20 cellular contexts compared by ENCODE assay signal in genomic region chr12:24889403-24889802, GRCh38. TPM values are rescaled to one million over a fixed set of nuclear protein-coding genes. Genes with fewer than 3 reads are reported as not detected.
DNase-seq lines count a peak whose midpoint lies in the region; ATAC-seq, FAIRE-seq and TF ChIP-seq lines count a peak whose summit lies in the region.
"Had no signal": no experiment of that assay in that cellular context is flagged by ENCODE, and none has a peak within 500 bp of the region (broad histone marks: within the 10 kb centered on the region; RNA-seq: fewer than 3 reads in every experiment).

No MANE protein-coding gene starts in this region.

- H3K18ac ChIP-seq in H9 (ENCODE audit: insufficient read length, low read depth, low read length) = no peak overlapping the region

- H3K9me3 Mint-ChIP-seq in H9 (no peaks in the 10 kb centered on the region), type B pancreatic cell (no peaks in the 10 kb centered on the region)
- H3K9me3 Mint-ChIP-seq: CD4-positive, alpha-beta T cell had no signal

- H2BK20ac ChIP-seq in H9 (ENCODE audit: low read depth, low read length, poor library complexity, severe bottlenecking) = no peak overlapping the region

- no TSS peak for BruUV-seq in K562 (replicated peaks; lab: Mats Ljungman, UMichigan)

- H3K14ac ChIP-seq in H9 (ENCODE audit: insufficient read depth, low read length) = no peak overlapping the region

- no peak overlapping the region for H2BK12ac ChIP-seq in H9 (ENCODE audit: insufficient read length, low read depth, low read length)

- DNase-seq in H9 = no peak
- DNase-seq in K562 (ENCODE audit: extremely low read depth in 1 of 4, low spot score in 3 of 4) = no peak
- no peak for DNase-seq in type B pancreatic cell (ENCODE audit: extremely low spot score, unreplicated experiment)
- DNase-seq in cerebellar cortex (ENCODE audit: low spot score) = no peak
- no peak for DNase-seq in Kasumi-1 (lab: John Stamatoyannopoulos, UW)
- DNase-seq in SW 1271 (lab: John Stamatoyannopoulos, UW) = no peak
- DNase-seq: CD4-positive, alpha-beta T cell; DMS153; GF-D8; GM23248; NCI-H1417; NCI-H187; NCI-H446 treated with DMSO at 0.1 percent for 48 hours had no signal

- no peak overlapping the region for H2BK120ac ChIP-seq in H9 (ENCODE audit: low read depth, low read length, poor library complexity, severe bottlenecking)

- in situ Hi-C loops in K562 (cut with MboI) = no loop called here

- H3K9ac ChIP-seq in H9 (ENCODE audit: extremely low read depth, insufficient read length, low read length) = no peak overlapping the region
- no peak overlapping the region for H3K9ac ChIP-seq in K562 (ENCODE audit: insufficient read depth in 1 of 2, low read depth in 2 of 2, low read length in 2 of 2)
- H3K9ac ChIP-seq: GM23248, KMS-11 had no signal

- H3K23ac ChIP-seq in H9 (ENCODE audit: insufficient read length, low read depth, low read length) = no peak overlapping the region

- no peak for TF ChIP-seq POLR2A in K562 (conservative IDR thresholded peaks at IDR 0.05)

- POLR2A ChIA-PET in K562 (lab: Yijun Ruan, JAX) = interaction anchor here (1.2 kb wide), 1 partner anchor 12 kb away, joined by 3 read pairs; no protein-coding TSS in a partner anchor

- CTCF ChIA-PET in K562 (lab: Yijun Ruan, JAX; ENCODE audit: low intra/inter-chr PET ratio) = interaction anchor here (0.7 kb wide), 1 partner anchor 1128 kb away, joined by 3 read pairs; no protein-coding TSS in a partner anchor

- TF ChIP-seq RAD21 in K562 (CRISPR knock-in tag; conservative IDR thresholded peaks at IDR 0.05 in 1 of 2, IDR thresholded peaks at IDR 0.05 in 1 of 2) = no peak

- no peak for TF ChIP-seq EP300 in K562 (IDR thresholded peaks at IDR 0.05; ENCODE audit: low read length)

- H3K4me2 ChIP-seq in H9 (ENCODE audit: insufficient read depth, insufficient read length, low read length) (no peak overlapping the region), K562 (ENCODE audit: insufficient read depth, low read length) (no peak overlapping the region)
- H3K4me2 ChIP-seq: A549, KMS-11 had no signal

- H2BK5ac ChIP-seq in H9 (ENCODE audit: insufficient read length, low read length) = no peak overlapping the region

- H2AK5ac ChIP-seq in H9 (ENCODE audit: insufficient read length, low read length) = no peak overlapping the region

- H3K79me1 ChIP-seq in H9 (ENCODE audit: insufficient read depth, low read depth, low read length, poor library complexity, severe bottlenecking) = peaks cover 9% of the 10 kb centered on the region

- no peak overlapping the region for H3K4me3 ChIP-seq in K562
- H3K4me3 ChIP-seq: A549, GM23248, SJSA1 had no signal

- no peaks in the 10 kb centered on the region for H3K23me2 ChIP-seq in H9 (ENCODE audit: insufficient read length, low read depth, low read length, poor library complexity, severe bottlenecking)

- peaks cover 19 to 23% of the 10 kb centered on the region in 2 experiments for H3K4me1 Mint-ChIP-seq in H9
- H3K4me1 Mint-ChIP-seq in type B pancreatic cell (ENCODE audit: unreplicated experiment) = no peaks in the 10 kb centered on the region

- H3K27ac Mint-ChIP-seq in H9 (peak overlapping the region in 2 of 3 experiments; percentile 32 to 49; a peak in 2 of 7 replicates), type B pancreatic cell (peak overlapping the region; percentile 95)
- H3K27ac Mint-ChIP-seq: CD4-positive, alpha-beta T cell had no signal

- H3K56ac ChIP-seq in H9 (ENCODE audit: insufficient read length, low read depth, low read length) = no peak overlapping the region

- H3K4ac ChIP-seq in H9 (ENCODE audit: low read depth, low read length) = no peak overlapping the region

- FAIRE-seq in K562 (lab: Jason Lieb, UNC) = no peak
- FAIRE-seq: A549, HepG2 had no signal

- intact Hi-C loops in K562 (cut with micrococcal nuclease) = no loop called here

- H4K20me1 ChIP-seq in H9 (ENCODE audit: control insufficient read depth, insufficient read depth, insufficient read length) (no peaks in the 10 kb centered on the region), K562 (replicated peaks; ENCODE audit: control insufficient read depth, insufficient read depth, low read length) (no peaks in the 10 kb centered on the region)

- no peak overlapping the region for H4K91ac ChIP-seq in H9 (ENCODE audit: insufficient read length, low read depth, low read length)

- no CpG with 5 or more reads among the region's 3 CpGs for WGBS in H9 (ENCODE audit: extremely low coverage, insufficient read length, low lambda C conversion rate)
- WGBS in K562 (ENCODE audit: insufficient coverage, low coverage, missing lambda C conversion rate) = 94% methylated on average over 3 of the region's 3 CpGs

- no peaks in the 10 kb centered on the region for H3K9me1 ChIP-seq in K562 (ENCODE audit: control insufficient read depth, insufficient read depth, low read length)

- H3K4me3 Mint-ChIP-seq in H9 (no peak overlapping the region), type B pancreatic cell (peak overlapping the region; percentile 71)
- H3K4me3 Mint-ChIP-seq: CD4-positive, alpha-beta T cell had no signal

- H3K27me3 ChIP-seq in H9 (ENCODE audit: insufficient read depth, low read length) = no peaks in the 10 kb centered on the region
- H3K27me3 ChIP-seq in K562 (ENCODE audit: control insufficient read depth in 2 of 2, insufficient read depth in 2 of 2, low read length in 2 of 2) = no peaks in the 10 kb centered on the region
- H3K27me3 ChIP-seq: SJSA1 had no signal

- H4K8ac ChIP-seq in H9 (replicated peaks; ENCODE audit: insufficient read length, low read depth, low read length) = no peak overlapping the region

- ATAC-seq in K562 (no peak; the same call in 2 of the 3 replicates), esophagus mucosa (peak; percentile 89)
- ATAC-seq: A549, HCT116, HepG2, Panc1 had no signal

- TF ChIP-seq CTCF in H9 (conservative IDR thresholded peaks at IDR 0.05) = no peak
- TF ChIP-seq CTCF in K562 (IDR thresholded peaks at IDR 0.05 in 2 of 3, conservative IDR thresholded peaks at IDR 0.05 in 1 of 3; ENCODE audit: insufficient read depth in 2 of 3, low read depth in 1 of 3, low read length in 3 of 3) = no peak
- TF ChIP-seq CTCF in type B pancreatic cell (conservative IDR thresholded peaks at IDR 0.05) = no peak

- peaks cover 3% of the 10 kb centered on the region; the same call in 1 of the 2 replicates for H3K79me2 ChIP-seq in H9 (ENCODE audit: insufficient read depth, low read length)
- peaks cover 35% of the 10 kb centered on the region for H3K79me2 ChIP-seq in K562 (ENCODE audit: control insufficient read depth, insufficient read depth, low read length)

- H3T11ph ChIP-seq in H9 (ENCODE audit: low read length) = no peak overlapping the region

- H2AFZ ChIP-seq in H9 (ENCODE audit: low read length) (no peak overlapping the region), K562 (ENCODE audit: low read depth, low read length) (no peak overlapping the region)
- H2AFZ ChIP-seq: GM23248 had no signal

- H3K27ac ChIP-seq in H9 (ENCODE audit: insufficient read length, low read depth, low read length) (no peak overlapping the region), K562 (ENCODE audit: extremely low read depth, low read depth, low read length) (peak overlapping the region; percentile 45; the same call in 2 of the 3 replicates)
- H3K27ac ChIP-seq: A549, GM23248, KMS-11, SJSA1 had no signal

- H3K4me1 ChIP-seq in H9 (ENCODE audit: insufficient read depth, low read length) (no peaks in the 10 kb centered on the region), K562 (replicated peaks in 1 of 2; ENCODE audit: control insufficient read depth in 2 of 2, insufficient read depth in 2 of 2, low read length in 2 of 2) (no peaks in the 10 kb centered on the region; a peak in 2 of 5 replicates)
- H3K4me1 ChIP-seq: A549, SJSA1 had no signal

- peaks cover 47% of the 10 kb centered on the region for H3K36me3 ChIP-seq in K562 (ENCODE audit: control insufficient read depth, insufficient read depth, low read length)

- H2BK15ac ChIP-seq in H9 (ENCODE audit: low read depth, low read length) = no peak overlapping the region

- H3K9me3 ChIP-seq in H9 (ENCODE audit: control insufficient read depth, low read depth, low read length) = no peaks in the 10 kb centered on the region
- no peaks in the 10 kb centered on the region for H3K9me3 ChIP-seq in K562 (replicated peaks; ENCODE audit: control insufficient read depth, insufficient read depth, low read depth, low read length)
- H3K9me3 ChIP-seq: A549, SJSA1 had no signal

- no peaks in the 10 kb centered on the region for H3K27me3 Mint-ChIP-seq in H9 (ENCODE audit: low read depth)
- H3K27me3 Mint-ChIP-seq in type B pancreatic cell = no peaks in the 10 kb centered on the region
- H3K27me3 Mint-ChIP-seq: CD4-positive, alpha-beta T cell had no signal

- H3K36me3 Mint-ChIP-seq in H9 (ENCODE audit: insufficient read depth in 1 of 3, low read depth in 3 of 3) (peaks cover 19 to 65% (median 35%) of the 10 kb centered on the region in 3 experiments; a peak in 6 of 7 replicates), type B pancreatic cell (peaks cover 43% of the 10 kb centered on the region)

- no peak overlapping the region for H4K5ac ChIP-seq in H9 (ENCODE audit: insufficient read length, low read depth, low read length)

RNA-seq across cellular contexts. Expression of gene BCAT1, which starts 59.5 kb away (rescaled TPM):
- total RNA-seq in H9 (2021) = 224 and 244 TPM in 2 replicates
- 53.5 and 124 TPM in 2 replicates for total RNA-seq in K562 (2011; cell fraction: chromatin; rRNA removed; ENCODE audit: low replicate concordance)
- 33.0 and 49.7 TPM in 2 replicates for total RNA-seq in K562 (2011; cell fraction: nucleolus; rRNA removed)
- 127 and 193 TPM in 2 replicates for total RNA-seq in K562 (2011; cell fraction: nucleoplasm; rRNA removed)
- total RNA-seq in K562 (2014; rRNA removed) = 79.4 and 81.9 TPM in 2 replicates
- 130 and 155 TPM in 2 replicates for total RNA-seq in K562 (2014; rRNA removed; fragmentation: Illumina TruSeq; extraction: Trizol)
- total RNA-seq in K562 (2015; rRNA removed; fragmentation: Illumina TruSeq; extraction: Trizol) = 64.9 and 68.6 TPM in 2 replicates
- total RNA-seq in K562 (2021) = 154 and 157 TPM in 2 replicates
- 58.8 and 59.1 TPM in 2 replicates for polyA plus RNA-seq in K562 (2011; rRNA removed)
- polyA plus RNA-seq in K562 (2011; cell fraction: cytosol; rRNA removed) = 28.1 and 58.5 TPM in 2 replicates
- 33.1 and 43.9 TPM in 2 replicates for polyA plus RNA-seq in K562 (2011; cell fraction: nucleus; rRNA removed)
- 53.7 and 101 TPM in 2 replicates for polyA plus RNA-seq in K562 (2012)
- polyA plus RNA-seq in K562 (2014; fragmentation: Illumina TruSeq; extraction: Trizol) = 66.8 and 78.4 TPM in 2 replicates
- 10 to 100 TPM; 38.5 to 45.4 TPM for polyA plus RNA-seq in K562 (2014; fragmentation: Nextera tagmentation; extraction: Ambion mirVana)
- 48.1 and 59.1 TPM in 2 replicates for polyA plus RNA-seq in K562 (2014; rRNA removed)
- polyA minus RNA-seq in K562 (2011; rRNA and poly(A)+ RNA removed) = 130 and 179 TPM in 2 replicates
- polyA minus RNA-seq in K562 (2011; cell fraction: cytosol; rRNA and poly(A)+ RNA removed) = 82.9 and 107 TPM in 2 replicates
- 34.1 and 69.3 TPM in 2 replicates for polyA minus RNA-seq in K562 (2011; cell fraction: nucleus; rRNA and poly(A)+ RNA removed)
- total RNA-seq in esophagus mucosa = 8.9 TPM
- total RNA-seq in type B pancreatic cell (ENCODE audit: low replicate concordance) = 153 and 573 TPM in 2 replicates
